In the genomic region with DNA sequence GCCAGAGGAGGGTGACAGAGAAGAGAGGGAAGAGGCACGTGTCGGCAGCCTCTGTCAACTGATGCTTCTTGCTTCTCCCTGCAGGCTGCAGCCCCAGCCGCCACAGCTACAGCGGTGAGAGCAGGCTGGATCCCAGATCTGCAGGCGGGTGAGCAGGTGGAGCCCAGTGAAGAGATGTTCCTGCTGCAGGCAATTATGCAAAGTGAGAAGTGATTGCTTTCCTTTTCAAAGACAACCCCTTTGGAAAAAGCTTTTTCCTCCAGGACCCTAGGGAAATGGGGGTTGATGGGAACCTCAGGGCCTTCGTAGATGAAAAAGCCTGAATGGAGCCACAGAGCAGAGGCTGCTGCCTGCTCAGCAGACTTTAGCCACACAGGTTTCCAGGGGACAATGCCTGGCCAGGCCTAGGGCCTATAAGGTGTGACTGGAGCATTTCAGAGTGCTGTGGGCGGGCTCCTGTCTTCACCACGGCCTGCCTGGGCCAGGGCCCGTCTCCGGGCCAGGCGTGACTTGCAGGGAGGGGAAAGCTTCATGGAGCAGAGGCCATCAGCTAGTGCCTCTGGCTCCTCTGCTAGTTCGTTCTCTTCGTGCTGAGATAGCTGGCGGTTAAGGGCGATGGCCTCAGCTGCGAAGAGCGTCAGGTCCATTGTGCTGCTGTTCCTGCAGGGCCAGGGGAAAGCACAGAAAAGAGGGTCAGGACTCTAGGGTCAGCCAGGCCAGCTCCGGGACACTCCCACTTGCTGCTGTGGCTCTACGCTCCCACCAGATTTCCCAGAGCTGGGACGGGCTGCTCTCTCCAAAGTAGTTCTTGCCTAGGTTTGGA, we compare ENCODE assay signal across 22 cellular contexts. TPM values are rescaled to one million over a fixed set of nuclear protein-coding genes. Genes with fewer than 3 reads are reported as not detected.
DNase-seq lines count a peak whose midpoint lies in the region; ATAC-seq and TF ChIP-seq lines count a peak whose summit lies in the region.
"Had no signal": no experiment of that assay in that cellular context is flagged by ENCODE, and none has a peak within 500 bp of the region (broad histone marks: within the 10 kb centered on the region; RNA-seq: fewer than 3 reads in every experiment).

No MANE protein-coding gene starts in this region.

- H2AK5ac ChIP-seq in H9 (ENCODE audit: insufficient read length, low read length) (no peak overlapping the region), neuronal stem cell (ENCODE audit: low read depth, low read length) (no peak overlapping the region)

- DNase-seq in H9, result peak; percentile 59
- DNase-seq in NCI-H1694 (lab: John Stamatoyannopoulos, UW), result peak; percentile 5
- DNase-seq in neuronal stem cell (ENCODE audit: low spot score), result peak; percentile 35
- no peak for DNase-seq in activated T-helper 1 cell treated with anti-CD3 and anti-CD28 coated beads, Interleukin-12 subunit alpha, Interleukin-12 subunit beta, Interleukin-2, Interleukin-4 antibody, amounts not matched to agents 30 ng/mL and 10 ng/mL and 1 ng/mL, durations not matched to agents 14 hours and 24 hours and 36 hours (ENCODE audit: low spot score)
- DNase-seq in left lung, result no peak
- no peak for DNase-seq in activated T-cell treated with anti-CD3 and anti-CD28 coated beads, Interleukin-2, amount 50 U/mL, for 4 hours
- DNase-seq: activated CD4-positive, alpha-beta T cell treated with anti-CD3 and anti-CD28 coated beads, Interleukin-2, amount 50 U/mL, for 48 hours; DND-41; esophagus squamous epithelium; heart right ventricle had no signal

- H2BK120ac ChIP-seq in H9 (ENCODE audit: low read depth, low read length, poor library complexity, severe bottlenecking) (no peak overlapping the region), neuronal stem cell (ENCODE audit: low read depth, low read length) (no peak overlapping the region)

- no peak overlapping the region for H3K4me3 Mint-ChIP-seq in H9
- H3K4me3 Mint-ChIP-seq in activated T-helper 1 cell treated with anti-CD3 and anti-CD28 coated beads, Interleukin-12 subunit alpha, Interleukin-12 subunit beta, Interleukin-2, Interleukin-4 antibody, amounts not matched to agents 30 ng/mL and 10 ng/mL and 1 ng/mL, durations not matched to agents 14 hours and 24 hours and 36 hours, result no peak overlapping the region
- no peak overlapping the region for H3K4me3 Mint-ChIP-seq in activated T-cell treated with anti-CD3 and anti-CD28 coated beads, Interleukin-2, amount 50 U/mL, for 4 hours

- H3K79me2 ChIP-seq in H9 (ENCODE audit: insufficient read depth, low read length), result no peaks in the 10 kb centered on the region

- H3K23ac ChIP-seq in H9 (ENCODE audit: insufficient read length, low read depth, low read length), result no peak overlapping the region
- H3K23ac ChIP-seq in neuronal stem cell (ENCODE audit: low read depth, low read length, poor library complexity), result no peak overlapping the region

- peaks cover 0 to 4% (median 0%) of the 10 kb centered on the region in 3 experiments; a peak in 1 of 7 replicates for H3K36me3 Mint-ChIP-seq in H9 (ENCODE audit: insufficient read depth in 1 of 3, low read depth in 3 of 3)
- H3K36me3 Mint-ChIP-seq in activated T-helper 1 cell treated with anti-CD3 and anti-CD28 coated beads, Interleukin-12 subunit alpha, Interleukin-12 subunit beta, Interleukin-2, Interleukin-4 antibody, amounts not matched to agents 30 ng/mL and 10 ng/mL and 1 ng/mL, durations not matched to agents 14 hours and 24 hours and 36 hours (ENCODE audit: low read depth), result peaks cover 22% of the 10 kb centered on the region
- H3K36me3 Mint-ChIP-seq in activated T-cell treated with anti-CD3 and anti-CD28 coated beads, Interleukin-2, amount 50 U/mL, for 4 hours (ENCODE audit: insufficient read depth), result peaks cover 5% of the 10 kb centered on the region

- H3K23me2 ChIP-seq in H9 (ENCODE audit: insufficient read length, low read depth, low read length, poor library complexity, severe bottlenecking), result no peaks in the 10 kb centered on the region

- no peaks in the 10 kb centered on the region for H3K27me3 ChIP-seq in H9 (ENCODE audit: insufficient read depth, low read length)
- no peaks in the 10 kb centered on the region for H3K27me3 ChIP-seq in neuronal stem cell (ENCODE audit: control insufficient read depth in 3 of 3, insufficient read depth in 3 of 3, low read depth in 1 of 3, low read length in 3 of 3)
- H3K27me3 ChIP-seq in left lung, result no peaks in the 10 kb centered on the region
- H3K27me3 ChIP-seq: ascending aorta, BLaER1, esophagus squamous epithelium, heart right ventricle, tibial nerve had no signal

- intact Hi-C loops in activated T-helper 1 cell treated with anti-CD3 and anti-CD28 coated beads, Interleukin-12 subunit alpha, Interleukin-12 subunit beta, Interleukin-2, Interleukin-4 antibody, amounts not matched to agents 30 ng/mL and 10 ng/mL and 1 ng/mL, durations not matched to agents 14 hours and 24 hours and 36 hours (cut with micrococcal nuclease), result no loop called here
- intact Hi-C loops in left lung (cut with DNase I), result no loop called here

- H3K9me3 Mint-ChIP-seq in H9, result no peaks in the 10 kb centered on the region
- H3K9me3 Mint-ChIP-seq in activated T-helper 1 cell treated with anti-CD3 and anti-CD28 coated beads, Interleukin-12 subunit alpha, Interleukin-12 subunit beta, Interleukin-2, Interleukin-4 antibody, amounts not matched to agents 30 ng/mL and 10 ng/mL and 1 ng/mL, durations not matched to agents 14 hours and 24 hours and 36 hours, result no peaks in the 10 kb centered on the region
- no peaks in the 10 kb centered on the region for H3K9me3 Mint-ChIP-seq in activated T-cell treated with anti-CD3 and anti-CD28 coated beads, Interleukin-2, amount 50 U/mL, for 4 hours

- H3K14ac ChIP-seq in H9 (ENCODE audit: insufficient read depth, low read length), result no peak overlapping the region
- H3K14ac ChIP-seq in neuronal stem cell (ENCODE audit: low read length), result no peak overlapping the region

- H3K36me3 ChIP-seq in neuronal stem cell (replicated peaks in 1 of 2; ENCODE audit: control insufficient read depth in 2 of 2, insufficient read depth in 2 of 2, low read length in 2 of 2), result peaks cover 3 to 21% of the 10 kb centered on the region in 2 donors
- H3K36me3 ChIP-seq in left lung, result peaks cover 0 to 65% of the 10 kb centered on the region in 2 donors

- H4K5ac ChIP-seq in H9 (ENCODE audit: insufficient read length, low read depth, low read length), result no peak overlapping the region

- peaks cover 1% of the 10 kb centered on the region; the same call in 1 of the 2 replicates for H3K27me3 Mint-ChIP-seq in H9 (ENCODE audit: low read depth)
- H3K27me3 Mint-ChIP-seq in activated T-helper 1 cell treated with anti-CD3 and anti-CD28 coated beads, Interleukin-12 subunit alpha, Interleukin-12 subunit beta, Interleukin-2, Interleukin-4 antibody, amounts not matched to agents 30 ng/mL and 10 ng/mL and 1 ng/mL, durations not matched to agents 14 hours and 24 hours and 36 hours (ENCODE audit: insufficient read depth), result no peaks in the 10 kb centered on the region
- H3K27me3 Mint-ChIP-seq in activated T-cell treated with anti-CD3 and anti-CD28 coated beads, Interleukin-2, amount 50 U/mL, for 4 hours (ENCODE audit: low read depth), result no peaks in the 10 kb centered on the region

- peak overlapping the region in 2 of 3 experiments; percentile 38 to 62; a peak in 2 of 7 replicates for H3K27ac Mint-ChIP-seq in H9
- no peak overlapping the region for H3K27ac Mint-ChIP-seq in activated T-helper 1 cell treated with anti-CD3 and anti-CD28 coated beads, Interleukin-12 subunit alpha, Interleukin-12 subunit beta, Interleukin-2, Interleukin-4 antibody, amounts not matched to agents 30 ng/mL and 10 ng/mL and 1 ng/mL, durations not matched to agents 14 hours and 24 hours and 36 hours

- H3K56ac ChIP-seq in H9 (ENCODE audit: insufficient read length, low read depth, low read length), result no peak overlapping the region

- no peaks in the 10 kb centered on the region for H3K79me1 ChIP-seq in H9 (ENCODE audit: insufficient read depth, low read depth, low read length, poor library complexity, severe bottlenecking)
- no peaks in the 10 kb centered on the region for H3K79me1 ChIP-seq in neuronal stem cell (ENCODE audit: low read depth, low read length)

- H3T11ph ChIP-seq in H9 (ENCODE audit: low read length), result no peak overlapping the region

- H3K4me1 Mint-ChIP-seq in H9, result peaks cover 7 to 18% of the 10 kb centered on the region in 2 experiments
- H3K4me1 Mint-ChIP-seq in activated T-helper 1 cell treated with anti-CD3 and anti-CD28 coated beads, Interleukin-12 subunit alpha, Interleukin-12 subunit beta, Interleukin-2, Interleukin-4 antibody, amounts not matched to agents 30 ng/mL and 10 ng/mL and 1 ng/mL, durations not matched to agents 14 hours and 24 hours and 36 hours (ENCODE audit: low read depth), result peaks cover 9% of the 10 kb centered on the region
- H3K4me1 Mint-ChIP-seq in activated T-cell treated with anti-CD3 and anti-CD28 coated beads, Interleukin-2, amount 50 U/mL, for 4 hours (ENCODE audit: low read depth), result no peaks in the 10 kb centered on the region

- H3K4me2 ChIP-seq in H9 (ENCODE audit: insufficient read depth, insufficient read length, low read length) (no peak overlapping the region), neuronal stem cell (ENCODE audit: insufficient read depth, low read length, poor library complexity, severe bottlenecking) (no peak overlapping the region)
- H3K4me2 ChIP-seq: BLaER1, PC-9 had no signal

- no peak for TF ChIP-seq CTCF in H9 (conservative IDR thresholded peaks at IDR 0.05)
- no peak for TF ChIP-seq CTCF in left lung (IDR thresholded peaks at IDR 0.05)

- no peak overlapping the region for H2BK20ac ChIP-seq in H9 (ENCODE audit: low read depth, low read length, poor library complexity, severe bottlenecking)

- H3K4me3 ChIP-seq in neuronal stem cell (ENCODE audit: low read length in 2 of 2) (no peak overlapping the region), left lung (no peak overlapping the region)
- H3K4me3 ChIP-seq: ascending aorta, BLaER1, esophagus squamous epithelium, heart right ventricle, PC-9, tibial nerve had no signal

- no peak overlapping the region for H2BK12ac ChIP-seq in H9 (ENCODE audit: insufficient read length, low read depth, low read length)
- H2BK12ac ChIP-seq in neuronal stem cell (ENCODE audit: low read length), result no peak overlapping the region

- no peak overlapping the region for H4K8ac ChIP-seq in H9 (replicated peaks; ENCODE audit: insufficient read length, low read depth, low read length)
- H4K8ac ChIP-seq in neuronal stem cell (ENCODE audit: low read depth, low read length), result peak overlapping the region; percentile 78

- H2AFZ ChIP-seq in H9 (ENCODE audit: low read length) (no peak overlapping the region), neuronal stem cell (ENCODE audit: low read length) (peak overlapping the region; percentile 36)
- H2AFZ ChIP-seq: PC-9 had no signal

- H3K4ac ChIP-seq in H9 (ENCODE audit: low read depth, low read length) (no peak overlapping the region), neuronal stem cell (ENCODE audit: low read length) (no peak overlapping the region)

- H3K9me3 ChIP-seq in H9 (ENCODE audit: control insufficient read depth, low read depth, low read length) (no peaks in the 10 kb centered on the region), neuronal stem cell (replicated peaks in 1 of 2; ENCODE audit: control insufficient read depth in 2 of 2, insufficient read depth in 1 of 2, low read depth in 1 of 2, low read length in 2 of 2) (no peaks in the 10 kb centered on the region), left lung (no peaks in the 10 kb centered on the region)
- H3K9me3 ChIP-seq: ascending aorta, BLaER1, esophagus squamous epithelium, heart right ventricle, tibial nerve had no signal

- ATAC-seq in GM21619 (IDR thresholded peaks at IDR 0.05; ENCODE audit: unreplicated experiment), result no peak
- no peak for ATAC-seq in left lung
- no peak for ATAC-seq in activated T-cell treated with anti-CD3 and anti-CD28 coated beads, Interleukin-2, amount 50 U/mL, for 4 hours

- H4K91ac ChIP-seq in H9 (ENCODE audit: insufficient read length, low read depth, low read length) (no peak overlapping the region), neuronal stem cell (ENCODE audit: low read depth, low read length, poor library complexity) (no peak overlapping the region)

- H3K4me1 ChIP-seq in H9 (ENCODE audit: insufficient read depth, low read length), result 0 out of 2 replicates have a peak, but pooled peaks cover 2% of the 10 kb centered on the region
- peaks cover 16 to 18% of the 10 kb centered on the region in 2 donors for H3K4me1 ChIP-seq in neuronal stem cell (ENCODE audit: control insufficient read depth in 2 of 2, insufficient read depth in 1 of 2, low read depth in 1 of 2, low read length in 2 of 2)
- peaks cover 0 to 3% of the 10 kb centered on the region in 2 donors for H3K4me1 ChIP-seq in left lung
- H3K4me1 ChIP-seq: ascending aorta, BLaER1 had no signal

- no peak overlapping the region for H3K9ac ChIP-seq in H9 (ENCODE audit: extremely low read depth, insufficient read length, low read length)
- H3K9ac ChIP-seq in neuronal stem cell (ENCODE audit: low read depth, low read length, poor library complexity), result peak overlapping the region; percentile 17
- H3K9ac ChIP-seq: BLaER1 had no signal

- H3K27ac ChIP-seq in H9 (ENCODE audit: insufficient read length, low read depth, low read length), result no peak overlapping the region
- peak overlapping the region; percentile 51 for H3K27ac ChIP-seq in angular gyrus (ENCODE audit: low read depth, low read length)
- peak overlapping the region; percentile 52 for H3K27ac ChIP-seq in neuronal stem cell (replicated peaks; ENCODE audit: low read length)
- H3K27ac ChIP-seq in left lung, result no peak overlapping the region
- H3K27ac ChIP-seq: ascending aorta, BLaER1, esophagus squamous epithelium, heart right ventricle, PC-9, tibial nerve had no signal

- no CpG with 5 or more reads among the region's 20 CpGs for WGBS in H9 (ENCODE audit: extremely low coverage, insufficient read length, low lambda C conversion rate)
- WGBS in neuronal stem cell (ENCODE audit: extremely low coverage in 2 of 2, insufficient read length in 2 of 2, insufficient replicate concordance in 1 of 2), 2 donors, result no CpG with 5 or more reads among the region's 20 CpGs

- H2BK5ac ChIP-seq in H9 (ENCODE audit: insufficient read length, low read length) (no peak overlapping the region), neuronal stem cell (ENCODE audit: low read length) (no peak overlapping the region)

- no peaks in the 10 kb centered on the region for H4K20me1 ChIP-seq in H9 (ENCODE audit: control insufficient read depth, insufficient read depth, insufficient read length)
- H4K20me1 ChIP-seq: BLaER1 had no signal

- no peak overlapping the region for H3K18ac ChIP-seq in H9 (ENCODE audit: insufficient read length, low read depth, low read length)
- H3K18ac ChIP-seq in neuronal stem cell (ENCODE audit: low read length), result peak overlapping the region; percentile 62

- no peak overlapping the region for H2BK15ac ChIP-seq in H9 (ENCODE audit: low read depth, low read length)
- H2BK15ac ChIP-seq in neuronal stem cell (ENCODE audit: low read length), result no peak overlapping the region

RNA-seq across cellular contexts. Expression of a gene that starts 6.9 kb away (rescaled TPM):
- total RNA-seq in H9 (2021) (not detected in 2 replicates), left lung (not detected)
- polyA plus RNA-seq in neuronal stem cell (2013, experiment 1 of 2), result not detected
- not detected for polyA plus RNA-seq in neuronal stem cell (2013, experiment 2 of 2)
- not detected in 2 replicates for total RNA-seq in activated T-helper 1 cell treated with anti-CD3 and anti-CD28 coated beads, Interleukin-12 subunit alpha, Interleukin-12 subunit beta, Interleukin-2, Interleukin-4 antibody, amounts not matched to agents 30 ng/mL and 10 ng/mL and 1 ng/mL, durations not matched to agents 14 hours and 24 hours and 36 hours
- not detected for total RNA-seq in activated T-cell treated with anti-CD3 and anti-CD28 coated beads, Interleukin-2, amount 50 U/mL, for 4 hours
- total RNA-seq: ascending aorta, esophagus squamous epithelium, H4, heart right ventricle, M059J, NCI-H460, omental fat pad, PC-9, skeletal muscle tissue, tibial nerve had no signal
- polyA plus RNA-seq: heart right ventricle, keratinocyte had no signal

RNA-seq across cellular contexts. Expression of a gene that starts 45.7 kb away (rescaled TPM):
- total RNA-seq in H9 (2021), result 12.9 and 13.4 TPM in 2 replicates
- polyA plus RNA-seq in neuronal stem cell (2013, experiment 1 of 2), result 16.2 TPM
- 15.4 TPM for polyA plus RNA-seq in neuronal stem cell (2013, experiment 2 of 2)
- total RNA-seq in activated T-helper 1 cell treated with anti-CD3 and anti-CD28 coated beads, Interleukin-12 subunit alpha, Interleukin-12 subunit beta, Interleukin-2, Interleukin-4 antibody, amounts not matched to agents 30 ng/mL and 10 ng/mL and 1 ng/mL, durations not matched to agents 14 hours and 24 hours and 36 hours, result 48.7 TPM in 2 replicates
- 10 to 100 TPM; 42.2 to 96.0 TPM for total RNA-seq in left lung
- 10 to 100 TPM; 21.1 to 26.1 (median 21.6) TPM for total RNA-seq in activated T-cell treated with anti-CD3 and anti-CD28 coated beads, Interleukin-2, amount 50 U/mL, for 4 hours

RNA-seq across cellular contexts. Expression of a gene that starts 58.3 kb away (rescaled TPM):
- 3.2 and 4.1 TPM in 2 replicates for total RNA-seq in H9 (2021)
- polyA plus RNA-seq in neuronal stem cell (2013, experiment 1 of 2), result 2.6 TPM
- polyA plus RNA-seq in neuronal stem cell (2013, experiment 2 of 2), result 2.5 TPM
- total RNA-seq in activated T-helper 1 cell treated with anti-CD3 and anti-CD28 coated beads, Interleukin-12 subunit alpha, Interleukin-12 subunit beta, Interleukin-2, Interleukin-4 antibody, amounts not matched to agents 30 ng/mL and 10 ng/mL and 1 ng/mL, durations not matched to agents 14 hours and 24 hours and 36 hours, result 16.9 and 17.0 TPM in 2 replicates
- total RNA-seq in left lung, result 10 to 100 TPM; 16.0 to 21.3 TPM
- total RNA-seq in activated T-cell treated with anti-CD3 and anti-CD28 coated beads, Interleukin-2, amount 50 U/mL, for 4 hours, result 10 to 100 TPM in 2 of 3 donors, 1 to 10 TPM in 1; 8.3 to 11.9 (median 11.0) TPM

Comparison
In these comparisons a context has a peak if more than half of its experiments do, and no peak if none do; other contexts are left out.
1. DNase-seq: peak in H9 (single experiment), NCI-H1694 (single experiment) and neuronal stem cell (single experiment); none in activated T-helper 1 cell treated with anti-CD3 and anti-CD28 coated beads, Interleukin-12 subunit alpha, Interleukin-12 subunit beta, Interleukin-2, Interleukin-4 antibody, amounts not matched to agents 30 ng/mL and 10 ng/mL and 1 ng/mL, durations not matched to agents 14 hours and 24 hours and 36 hours (single experiment), left lung (0 of 2) and activated T-cell treated with anti-CD3 and anti-CD28 coated beads, Interleukin-2, amount 50 U/mL, for 4 hours (single experiment).
2. H3K27ac ChIP-seq: peak in angular gyrus (single experiment) and neuronal stem cell (single experiment); none in H9 (single experiment) and left lung (0 of 2).